In the genomic region with DNA sequence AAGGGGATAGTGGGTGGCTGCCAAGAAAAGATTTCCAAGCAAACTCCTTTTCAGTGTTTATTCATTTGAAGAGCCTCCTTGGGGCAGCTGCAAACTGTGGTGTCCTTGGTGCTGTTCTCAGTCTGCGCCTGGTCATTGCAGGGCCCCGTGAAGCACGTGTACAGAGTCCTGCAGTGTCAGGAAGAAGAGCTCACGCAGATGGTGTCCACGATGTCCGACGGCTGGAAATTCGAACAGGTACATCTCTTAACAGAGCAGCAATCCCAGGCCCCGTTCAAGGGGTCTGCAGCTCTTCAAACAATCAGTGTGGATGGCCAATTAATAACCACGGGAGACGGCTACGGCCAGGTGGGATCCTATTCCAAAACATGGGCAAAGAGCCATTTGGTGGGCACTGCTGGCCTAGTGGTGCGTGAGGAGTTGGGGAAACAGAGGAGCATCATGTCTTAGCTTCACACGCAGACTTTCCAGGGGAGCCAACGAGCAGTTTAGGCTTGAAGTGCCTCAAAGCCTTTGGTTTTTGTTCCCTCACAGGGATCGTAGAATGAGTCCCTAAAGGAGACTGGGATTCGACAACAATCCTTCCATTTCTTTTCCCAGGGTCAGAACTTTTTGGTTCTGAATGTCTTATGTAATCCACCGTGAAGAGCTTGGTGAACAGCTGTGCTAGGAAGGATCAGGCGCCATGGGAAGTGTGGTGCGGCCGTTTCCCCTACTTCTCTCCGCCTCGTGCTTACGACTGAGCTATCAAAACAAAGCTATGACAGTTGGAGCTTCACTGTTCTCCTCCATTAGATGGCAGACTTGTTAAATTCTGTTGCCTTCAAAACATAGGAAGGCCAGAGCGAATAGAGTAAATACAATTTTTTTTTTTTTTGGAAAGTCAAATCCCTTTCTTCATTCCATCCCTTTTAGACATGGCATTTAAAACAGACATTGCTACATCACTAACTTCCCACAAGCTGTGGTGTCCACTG, we compare ENCODE assay signal across 8 cellular contexts. TPM values are rescaled to one million over a fixed set of nuclear protein-coding genes. Genes with fewer than 3 reads are reported as not detected.
A peak's percentile ranks its signal among the peaks of the same experiment; 100 is the strongest.
DNase-seq lines count a peak whose midpoint lies in the region; ATAC-seq and TF ChIP-seq lines count a peak whose summit lies in the region.

No MANE protein-coding gene starts in this region.

- peak overlapping the region; percentile 55 for H3K27ac Mint-ChIP-seq in CD8-positive, alpha-beta T cell

- no peaks in the 10 kb centered on the region for H3K27me3 ChIP-seq in CD8-positive, alpha-beta T cell (ENCODE audit: insufficient read depth, low read length)

- H3K27me3 Mint-ChIP-seq in CD8-positive, alpha-beta T cell (ENCODE audit: low read depth), result no peaks in the 10 kb centered on the region

- no peak for DNase-seq in CD8-positive, alpha-beta T cell
- DNase-seq in LNCaP clone FGC (ENCODE audit: low read depth) (no peak), astrocyte of the hippocampus (ENCODE audit: low read depth, low spot score) (peak; percentile 51), iPS-NIHi7 (ENCODE audit: extremely low spot score) (peak; percentile 28), stromal cell of bone marrow (ENCODE audit: low read depth) (peak; percentile 82), NK-92 (lab: John Stamatoyannopoulos, UW; ENCODE audit: unreplicated experiment) (no peak), NCI-H1436 (lab: John Stamatoyannopoulos, UW) (no peak)

- peaks cover 67% of the 10 kb centered on the region for H3K36me3 Mint-ChIP-seq in CD8-positive, alpha-beta T cell

- TF ChIP-seq CTCF in CD8-positive, alpha-beta T cell (IDR thresholded peaks at IDR 0.05), result peak; percentile 18
- peak; percentile 54 for TF ChIP-seq CTCF in LNCaP clone FGC (IDR thresholded peaks at IDR 0.05; ENCODE audit: control insufficient read depth, extremely low read depth, insufficient read depth)

- H3K27ac ChIP-seq in CD8-positive, alpha-beta T cell (ENCODE audit: low read depth, low read length), result no peak overlapping the region

- no peak overlapping the region for H3K4me3 ChIP-seq in CD8-positive, alpha-beta T cell (ENCODE audit: low read depth, low read length)
- H3K4me3 ChIP-seq in LNCaP clone FGC (ENCODE audit: low read depth, low read length), result no peak overlapping the region

- no peaks in the 10 kb centered on the region for H3K4me1 ChIP-seq in CD8-positive, alpha-beta T cell (ENCODE audit: insufficient read depth, low read length)

- CTCF ChIA-PET in CD8-positive, alpha-beta T cell (lab: Charles Lee), result interaction anchor here (0.6 to 3.6 kb wide), 23 partner anchors 9 to 441 kb away, joined by 3 to 18 read pairs (median 4); a partner anchor contains a TSS

- H3K9me3 Mint-ChIP-seq in CD8-positive, alpha-beta T cell, result no peaks in the 10 kb centered on the region

- H3K9me3 ChIP-seq in CD8-positive, alpha-beta T cell (ENCODE audit: low read length), result no peaks in the 10 kb centered on the region

- H3K4me1 Mint-ChIP-seq in CD8-positive, alpha-beta T cell (ENCODE audit: low read depth), result peaks cover 14% of the 10 kb centered on the region

- POLR2A ChIA-PET in CD8-positive, alpha-beta T cell (lab: Charles Lee), result interaction anchor here (0.8 to 0.9 kb wide), 2 partner anchors 10 to 55 kb away, joined by 3 read pairs; no protein-coding TSS in a partner anchor

- H3K4me3 Mint-ChIP-seq in CD8-positive, alpha-beta T cell, result no peak overlapping the region

- ATAC-seq in CD8-positive, alpha-beta T cell, result peak; percentile 64
- ATAC-seq in GM19035 (IDR thresholded peaks at IDR 0.05; ENCODE audit: unreplicated experiment), result no peak

- peaks cover 34% of the 10 kb centered on the region for H3K36me3 ChIP-seq in CD8-positive, alpha-beta T cell (ENCODE audit: insufficient read depth, low read length)

- intact Hi-C loops in CD8-positive, alpha-beta T cell (cut with DNase I, micrococcal nuclease), result no loop called here

RNA-seq across cellular contexts. Expression of a gene that starts 12.6 kb away (rescaled TPM):
- 10 to 100 TPM; 29.4 to 31.7 TPM for total RNA-seq in CD8-positive, alpha-beta T cell

RNA-seq across cellular contexts. Expression of a gene that starts 12.9 kb away (rescaled TPM):
- total RNA-seq in CD8-positive, alpha-beta T cell, result 10 to 100 TPM; 69.9 to 71.6 TPM

RNA-seq across cellular contexts. Expression of a gene that starts 28.1 kb away (rescaled TPM):
- total RNA-seq in CD8-positive, alpha-beta T cell, result 1 to 10 TPM; 2.9 to 3.6 TPM

RNA-seq across cellular contexts. Expression of a gene that starts 47.2 kb away (rescaled TPM):
- 10 to 100 TPM in 1 of 2 experiments, 1 to 10 TPM in 1; 9.2 to 11.2 TPM for total RNA-seq in CD8-positive, alpha-beta T cell

RNA-seq across cellular contexts. Expression of a gene that starts 50.1 kb away (rescaled TPM):
- total RNA-seq in CD8-positive, alpha-beta T cell, result 1 to 10 TPM; 2.0 to 3.0 TPM

Comparison
In these comparisons a context has a peak if more than half of its experiments do, and no peak if none do; other contexts are left out.
1. DNase-seq: peak in astrocyte of the hippocampus (single experiment), iPS-NIHi7 (single experiment) and stromal cell of bone marrow (single experiment); none in CD8-positive, alpha-beta T cell (0 of 7), LNCaP clone FGC (single experiment), NK-92 (single experiment) and NCI-H1436 (single experiment).